Comparison of ENCODE assay signal across 22 cellular contexts in genomic region chr7:19248681-19249080, GRCh38.
DNase-seq lines count a peak whose midpoint lies in the region; ATAC-seq and TF ChIP-seq lines count a peak whose summit lies in the region.
"Had no signal": no experiment of that assay in that cellular context is flagged by ENCODE, and none has a peak within 500 bp of the region (broad histone marks: within the 10 kb centered on the region; RNA-seq: fewer than 3 reads in every experiment).

No MANE protein-coding gene starts in this region.

- H3K36me3 Mint-ChIP-seq in HFFc6 (ENCODE audit: low read depth) = no peaks in the 10 kb centered on the region
- H3K36me3 Mint-ChIP-seq: naive B cell, T-cell had no signal

- peak overlapping the region; percentile 48; the same call in 1 of the 2 replicates for H3K27ac ChIP-seq in ACC112 (ENCODE audit: low read depth, low read length)
- H3K27ac ChIP-seq: adrenal gland, tibial artery had no signal

- peak overlapping the region; percentile 6 for H2AFZ ChIP-seq in ACC112 (ENCODE audit: low read length, unreplicated experiment)

- peak overlapping the region; percentile 68 for H3K4me3 Mint-ChIP-seq in HFFc6
- H3K4me3 Mint-ChIP-seq: naive B cell; stimulated activated naive CD8-positive, alpha-beta T cell treated with anti-CD3 and anti-CD28 coated beads, Interleukin-15, amount 100 ng/mL, for 72 hours; T-cell had no signal

- peak overlapping the region; percentile 70 for H3K27ac Mint-ChIP-seq in HFFc6
- H3K27ac Mint-ChIP-seq: stimulated activated naive CD8-positive, alpha-beta T cell treated with anti-CD3 and anti-CD28 coated beads, Interleukin-15, amount 100 ng/mL, for 72 hours; T-cell had no signal

- no peaks in the 10 kb centered on the region for H3K27me3 ChIP-seq in ACC112 (ENCODE audit: insufficient read depth, low read length)
- H3K27me3 ChIP-seq: adrenal gland, tibial artery had no signal

- H3K4me3 ChIP-seq in ACC112 (ENCODE audit: low read depth, low read length) (no peak overlapping the region), fibroblast of villous mesenchyme (ENCODE audit: low read depth, low read length) (no peak overlapping the region)
- H3K4me3 ChIP-seq: adrenal gland, K562, tibial artery had no signal

- DNase-seq in HFFc6 = peak; percentile 52
- peak; percentile 23 for DNase-seq in amniotic stem cell (lab: John Stamatoyannopoulos, UW)
- peak; percentile 36 for DNase-seq in fibroblast of villous mesenchyme (ENCODE audit: low read depth)
- no peak for DNase-seq in GM10266 (ENCODE audit: extremely low spot score)
- no peak for DNase-seq in NCI-H526 (lab: John Stamatoyannopoulos, UW)
- no peak for DNase-seq in NCI-H748 treated with DMSO at 0.1 percent for 48 hours (lab: John Stamatoyannopoulos, UW)
- DNase-seq: 8988T; activated CD4-positive, alpha-beta T cell treated with anti-CD3 and anti-CD28 coated beads for 1 hour; activated T-cell treated with anti-CD3 and anti-CD28 coated beads, Interleukin-2, amount 50 U/mL, for 1 hour; adrenal gland; cerebellar nuclear complex; effector memory CD4-positive, alpha-beta T cell; naive B cell; NCI-H82; SHP77 treated with DMSO at 0.1 percent for 48 hours; stimulated activated CD4-positive, alpha-beta T cell treated with anti-CD3 and anti-CD28 coated beads, Interleukin-12 subunit alpha, Interleukin-12 subunit beta, amount 100 ng/mL, for 4 hours; stimulated activated naive CD8-positive, alpha-beta T cell treated with anti-CD3 and anti-CD28 coated beads, Interleukin-15, amount 100 ng/mL, for 72 hours; T-cell; tibial artery had no signal

- H3K79me2 ChIP-seq in ACC112 (ENCODE audit: control insufficient read depth, insufficient read depth, low read length, unreplicated experiment) = no peaks in the 10 kb centered on the region

- H3K4me1 ChIP-seq in ACC112 (ENCODE audit: control insufficient read depth, insufficient read depth, low read length, unreplicated experiment) = peaks cover 21% of the 10 kb centered on the region
- H3K4me1 ChIP-seq: adrenal gland had no signal

- peaks cover 37% of the 10 kb centered on the region for H3K4me1 Mint-ChIP-seq in HFFc6 (ENCODE audit: low read depth)
- H3K4me1 Mint-ChIP-seq: naive B cell; stimulated activated naive CD8-positive, alpha-beta T cell treated with anti-CD3 and anti-CD28 coated beads, Interleukin-15, amount 100 ng/mL, for 72 hours; T-cell had no signal

- no peak for ATAC-seq in HG02763 (IDR thresholded peaks at IDR 0.05; ENCODE audit: unreplicated experiment)
- ATAC-seq: K562; stimulated activated naive CD8-positive, alpha-beta T cell treated with anti-CD3 and anti-CD28 coated beads, Interleukin-15, amount 100 ng/mL, for 72 hours; T-cell had no signal

- H3K9me3 Mint-ChIP-seq in HFFc6 = no peaks in the 10 kb centered on the region; the same call in 1 of the 2 replicates

- no peaks in the 10 kb centered on the region for H3K27me3 Mint-ChIP-seq in HFFc6 (ENCODE audit: insufficient read depth)
- H3K27me3 Mint-ChIP-seq: naive B cell; stimulated activated naive CD8-positive, alpha-beta T cell treated with anti-CD3 and anti-CD28 coated beads, Interleukin-15, amount 100 ng/mL, for 72 hours; T-cell had no signal

- TF ChIP-seq CTCF in HFFc6 (IDR thresholded peaks at IDR 0.05) (no peak), fibroblast of villous mesenchyme (IDR thresholded peaks at IDR 0.05; ENCODE audit: insufficient read depth, low read depth, low read length) (no peak), GM10266 (IDR thresholded peaks at IDR 0.05; ENCODE audit: control insufficient read depth, insufficient read depth, low read depth, missing control alignments) (no peak)

- no peaks in the 10 kb centered on the region for H3K36me3 ChIP-seq in ACC112 (ENCODE audit: insufficient read depth, low read length)
- H3K36me3 ChIP-seq: adrenal gland, tibial artery had no signal

Comparison
In these comparisons a context has a peak if more than half of its experiments do, and no peak if none do; other contexts are left out.
1. DNase-seq: peak in HFFc6 (single experiment), amniotic stem cell (single experiment) and fibroblast of villous mesenchyme (single experiment); none in GM10266 (single experiment), NCI-H526 (0 of 2) and NCI-H748 treated with DMSO at 0.1 percent for 48 hours (single experiment).